17 cellular contexts compared by ENCODE assay signal in the genomic region with DNA sequence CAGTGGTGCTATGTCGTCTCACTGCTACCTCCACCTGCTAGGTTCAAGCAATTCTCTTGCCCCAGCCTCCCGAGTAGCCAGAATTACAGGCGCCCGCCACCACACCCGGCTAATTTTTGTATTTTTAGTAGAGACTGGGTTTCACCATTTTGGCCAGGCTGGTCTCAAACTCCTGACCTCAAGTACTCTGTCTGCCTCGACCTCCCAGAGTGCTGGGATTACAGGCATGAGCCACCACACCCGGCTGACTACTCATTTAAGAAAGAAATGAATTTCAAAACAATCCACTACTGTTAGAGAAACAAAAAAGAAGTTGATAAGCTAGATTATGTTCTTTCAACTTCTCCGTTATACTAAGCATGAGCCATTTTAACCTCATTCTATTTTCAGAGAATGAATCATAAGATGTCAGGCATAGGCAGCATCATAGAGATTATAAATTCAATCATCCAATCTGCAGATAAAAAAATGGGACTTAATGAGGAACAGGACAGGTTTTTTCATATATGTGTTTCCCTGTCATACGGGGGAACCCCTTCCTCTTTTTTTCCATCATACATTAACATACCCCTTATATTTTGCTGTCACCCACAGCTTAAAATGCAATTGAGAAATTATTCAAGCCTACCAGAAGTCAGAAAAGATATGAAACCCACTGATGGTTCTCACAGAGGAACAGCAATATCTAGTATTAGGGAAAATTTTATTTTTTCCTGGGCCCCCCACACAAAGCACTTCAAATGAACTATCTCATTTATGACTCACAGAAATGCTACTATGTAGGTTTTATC. TPM values are rescaled to one million over a fixed set of nuclear protein-coding genes. Genes with fewer than 3 reads are reported as not detected.
DNase-seq lines count a peak whose midpoint lies in the region; ATAC-seq and TF ChIP-seq lines count a peak whose summit lies in the region.
"Had no signal": no experiment of that assay in that cellular context is flagged by ENCODE, and none has a peak within 500 bp of the region (broad histone marks: within the 10 kb centered on the region; RNA-seq: fewer than 3 reads in every experiment).

No MANE protein-coding gene starts in this region.

- no peak for TF ChIP-seq CTCF in HFFc6 (IDR thresholded peaks at IDR 0.05)
- no peak for TF ChIP-seq CTCF in smooth muscle cell (IDR thresholded peaks at IDR 0.05; ENCODE audit: borderline replicate concordance, insufficient read depth, poor library complexity, severe bottlenecking)

- no peaks in the 10 kb centered on the region for H3K9me3 Mint-ChIP-seq in HFFc6
- H3K9me3 Mint-ChIP-seq in activated T-cell treated with anti-CD3 and anti-CD28 coated beads, Interleukin-2, amount 50 U/mL, for 72 hours: peaks cover 2 to 4% of the 10 kb centered on the region in 2 donors

- H3K4me3 Mint-ChIP-seq in HFFc6: peak overlapping the region; percentile 28; the same call in 1 of the 2 replicates
- H3K4me3 Mint-ChIP-seq in activated T-cell treated with anti-CD3 and anti-CD28 coated beads, Interleukin-2, amount 50 U/mL, for 72 hours: peak overlapping the region; percentile 18 to 68

- no peak overlapping the region for H2AFZ ChIP-seq in smooth muscle cell (ENCODE audit: low read depth)

- peak overlapping the region; percentile 69 for H3K27ac Mint-ChIP-seq in HFFc6
- peak overlapping the region; percentile 86 for H3K27ac Mint-ChIP-seq in activated T-cell treated with anti-CD3 and anti-CD28 coated beads, Interleukin-2, amount 50 U/mL, for 72 hours

- no peaks in the 10 kb centered on the region for H3K4me1 ChIP-seq in smooth muscle cell (ENCODE audit: low read depth)
- H3K4me1 ChIP-seq: ascending aorta, colonic mucosa had no signal

- ATAC-seq in activated T-cell treated with anti-CD3 and anti-CD28 coated beads, Interleukin-2, amount 50 U/mL, for 72 hours (replicated peaks in 1 of 2): peak; percentile 69 to 78
- ATAC-seq: left cardiac atrium had no signal

- 79% methylated on average over 9 of the region's 9 CpGs for WGBS in smooth muscle cell (ENCODE audit: low lambda C conversion rate)

- H3K36me3 ChIP-seq in smooth muscle cell (ENCODE audit: low read depth): no peaks in the 10 kb centered on the region
- H3K36me3 ChIP-seq: ascending aorta, colonic mucosa, transverse colon, WERI-Rb-1 had no signal

- no peak overlapping the region for H3K9ac ChIP-seq in smooth muscle cell (ENCODE audit: low read depth)

- no peaks in the 10 kb centered on the region; the same call in 1 of the 2 replicates for H3K27me3 Mint-ChIP-seq in HFFc6 (ENCODE audit: insufficient read depth)
- H3K27me3 Mint-ChIP-seq in activated T-cell treated with anti-CD3 and anti-CD28 coated beads, Interleukin-2, amount 50 U/mL, for 72 hours (ENCODE audit: low read depth): peaks cover 28% of the 10 kb centered on the region

- H3K9me3 ChIP-seq in smooth muscle cell (replicated peaks; ENCODE audit: low read depth): no peaks in the 10 kb centered on the region
- H3K9me3 ChIP-seq: ascending aorta, colonic mucosa, transverse colon had no signal

- H3K36me3 Mint-ChIP-seq in HFFc6 (ENCODE audit: low read depth): no peaks in the 10 kb centered on the region
- H3K36me3 Mint-ChIP-seq in activated T-cell treated with anti-CD3 and anti-CD28 coated beads, Interleukin-2, amount 50 U/mL, for 72 hours (ENCODE audit: insufficient read depth in 2 of 2): peaks cover 5 to 6% of the 10 kb centered on the region in 2 donors

- H3K79me2 ChIP-seq in smooth muscle cell (ENCODE audit: low read depth): no peaks in the 10 kb centered on the region

- peaks cover under 1% of the 10 kb centered on the region for H3F3A ChIP-seq in smooth muscle cell (ENCODE audit: low read depth)

- H3K4me2 ChIP-seq in smooth muscle cell: no peak overlapping the region

- no peaks in the 10 kb centered on the region for H4K20me1 ChIP-seq in smooth muscle cell (ENCODE audit: low read depth)

- H3K27me3 ChIP-seq in smooth muscle cell (ENCODE audit: low read depth): no peaks in the 10 kb centered on the region
- H3K27me3 ChIP-seq: ascending aorta, colonic mucosa, transverse colon had no signal

- H3K27ac ChIP-seq in smooth muscle cell (ENCODE audit: low read depth): no peak overlapping the region
- H3K27ac ChIP-seq: ascending aorta, C4-2B, colonic mucosa, transverse colon, WERI-Rb-1 had no signal

- peaks cover 61% of the 10 kb centered on the region for H3K4me1 Mint-ChIP-seq in HFFc6 (ENCODE audit: low read depth)
- H3K4me1 Mint-ChIP-seq in activated T-cell treated with anti-CD3 and anti-CD28 coated beads, Interleukin-2, amount 50 U/mL, for 72 hours (ENCODE audit: low read depth): peaks cover 59% of the 10 kb centered on the region

- DNase-seq in SIG-M5 treated with dmso at 0.1 percent for 504 hours (lab: John Stamatoyannopoulos, UW; ENCODE audit: unreplicated experiment) (peak; percentile 26), SIG-M5 (lab: John Stamatoyannopoulos, UW) (no peak), HFFc6 (peak; percentile 20), myocyte (ENCODE audit: low read depth) (peak; percentile 35), AG20443 (ENCODE audit: low spot score) (no peak), smooth muscle cell (lab: John Stamatoyannopoulos, UW; ENCODE audit: unreplicated experiment) (no peak), NCI-H82 treated with DMSO at 0.1 percent for 48 hours (lab: John Stamatoyannopoulos, UW; ENCODE audit: unreplicated experiment) (no peak)
- peak; percentile 44 to 53 for DNase-seq in activated T-cell treated with anti-CD3 and anti-CD28 coated beads, Interleukin-2, amount 50 U/mL, for 72 hours
- DNase-seq: colonic mucosa, left cardiac atrium, NCI-H1105 treated with DMSO at 0.1 percent for 48 hours, NCI-H82, occipital lobe, transverse colon, WERI-Rb-1 had no signal

- H3K4me3 ChIP-seq in smooth muscle cell: no peak overlapping the region
- H3K4me3 ChIP-seq: ascending aorta, colonic mucosa, transverse colon had no signal

RNA-seq across cellular contexts. Expression of a gene that starts 26.5 kb away (rescaled TPM):
- 1 to 10 TPM; 2.0 to 4.0 (median 3.7) TPM for total RNA-seq in HFFc6 (2021; fragmentation: NEBNext Ultra II Directional; extraction: Animal tissue kit (Norgen Biotek cat#: 25700))
- total RNA-seq in activated T-cell treated with anti-CD3 and anti-CD28 coated beads, Interleukin-2, amount 50 U/mL, for 72 hours: 1 to 10 TPM in 1 of 2 donors, under 1 TPM in 1; 0.60 to 1.8 TPM
- total RNA-seq in myocyte: 5.1 and 7.8 TPM in 2 replicates
- polyA plus RNA-seq in myocyte (2012): 1.7 TPM
- 1.9 TPM in 2 replicates for total RNA-seq in smooth muscle cell
- polyA plus RNA-seq in smooth muscle cell: 1.7 and 1.9 TPM in 2 replicates

Comparison
In these comparisons a context has a peak if more than half of its experiments do, and no peak if none do; other contexts are left out.
1. DNase-seq: peak in SIG-M5 treated with dmso at 0.1 percent for 504 hours (single experiment), HFFc6 (single experiment), activated T-cell treated with anti-CD3 and anti-CD28 coated beads, Interleukin-2, amount 50 U/mL, for 72 hours (2 of 2) and myocyte (single experiment); none in SIG-M5 (single experiment), AG20443 (single experiment), smooth muscle cell (single experiment) and NCI-H82 treated with DMSO at 0.1 percent for 48 hours (single experiment).